16 cellular contexts compared by ENCODE assay signal in the genomic region with DNA sequence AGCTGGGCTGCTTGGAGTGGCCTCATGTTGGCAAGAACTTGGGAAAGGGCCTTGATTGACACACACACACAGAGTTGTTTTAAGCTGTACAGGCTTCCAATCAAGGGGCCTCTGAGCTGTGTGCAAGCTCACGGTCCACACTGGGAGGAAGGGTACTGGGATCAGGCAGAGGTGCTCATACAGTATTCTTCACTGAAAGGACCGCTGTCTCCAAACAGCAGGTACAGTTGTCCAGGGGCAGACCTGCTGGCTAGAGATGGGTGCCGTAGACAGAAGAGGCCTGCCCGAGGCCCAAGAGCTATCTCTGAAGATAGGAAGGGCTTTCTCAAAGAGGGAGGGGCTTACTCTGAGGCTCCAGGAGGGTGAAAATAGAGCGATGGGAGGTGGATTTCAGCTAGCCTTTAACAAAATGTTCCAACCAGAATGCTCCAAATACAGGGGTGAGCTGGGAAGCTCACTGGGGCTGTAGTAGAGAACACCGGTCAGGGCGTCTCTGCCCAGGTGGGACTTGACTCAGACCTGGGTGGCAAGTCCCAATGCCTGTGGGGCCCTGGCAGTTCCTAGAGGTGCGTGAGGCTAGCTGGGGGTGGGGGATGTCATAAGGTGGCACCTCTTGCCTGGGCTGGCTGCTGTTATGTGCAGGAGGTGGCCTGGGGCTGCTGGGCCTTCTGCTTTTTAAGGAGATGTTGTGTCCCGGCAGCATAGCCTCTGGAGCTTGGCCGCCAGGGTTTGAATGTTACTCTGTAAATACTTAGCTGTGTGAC. TPM values are rescaled to one million over a fixed set of nuclear protein-coding genes. Genes with fewer than 3 reads are reported as not detected.
DNase-seq lines count a peak whose midpoint lies in the region; ATAC-seq and TF ChIP-seq lines count a peak whose summit lies in the region.
"Had no signal": no experiment of that assay in that cellular context is flagged by ENCODE, and none has a peak within 500 bp of the region (broad histone marks: within the 10 kb centered on the region; RNA-seq: fewer than 3 reads in every experiment).

No MANE protein-coding gene starts in this region.

- no peak overlapping the region for H3K27ac Mint-ChIP-seq in natural killer cell treated with Interleukin-12 subunit alpha and Interleukin-12 subunit beta and Interleukin-15 and Interleukin-18, amount 100 ng/mL, for 72 hours
- H3K27ac Mint-ChIP-seq in natural killer cell (no peak overlapping the region), neural crest cell (ENCODE audit: unreplicated experiment) (peak overlapping the region; percentile 27)
- H3K27ac Mint-ChIP-seq: B cell; CD8-positive, alpha-beta T cell; GM23338; HFFc6 had no signal

- H3K27ac ChIP-seq in sigmoid colon: no peak overlapping the region
- H3K27ac ChIP-seq: BLaER1 treated with 17β-estradiol and CSF1 and Interleukin-3, amounts not matched to agents 10 nM and 100 nM had no signal

- peaks cover 0 to 6% (median 0%) of the 10 kb centered on the region in 4 donors for H3K4me1 ChIP-seq in sigmoid colon

- H3K27me3 Mint-ChIP-seq in natural killer cell treated with Interleukin-12 subunit alpha and Interleukin-12 subunit beta and Interleukin-15 and Interleukin-18, amount 100 ng/mL, for 72 hours: peaks cover 14 to 15% of the 10 kb centered on the region in 2 donors
- H3K27me3 Mint-ChIP-seq in natural killer cell (ENCODE audit: low read depth in 2 of 2) (peaks cover 7 to 14% of the 10 kb centered on the region in 2 donors), neural crest cell (ENCODE audit: low read depth) (peaks cover 3% of the 10 kb centered on the region)

- H3K9me3 ChIP-seq in sigmoid colon: peaks cover 0 to 5% (median 2%) of the 10 kb centered on the region in 4 donors

- TF ChIP-seq EP300 in sigmoid colon (IDR thresholded peaks at IDR 0.05): no peak

- no peaks in the 10 kb centered on the region for H3K27me3 ChIP-seq in sigmoid colon

- no peak for ATAC-seq in natural killer cell treated with Interleukin-12 subunit alpha and Interleukin-12 subunit beta and Interleukin-15 and Interleukin-18, amount 100 ng/mL, for 72 hours
- no peak for ATAC-seq in natural killer cell
- ATAC-seq: CD8-positive, alpha-beta T cell; GM23338; HCT116 had no signal

- no peak overlapping the region for H3K4me3 Mint-ChIP-seq in natural killer cell treated with Interleukin-12 subunit alpha and Interleukin-12 subunit beta and Interleukin-15 and Interleukin-18, amount 100 ng/mL, for 72 hours
- H3K4me3 Mint-ChIP-seq in natural killer cell (no peak overlapping the region), neural crest cell (no peak overlapping the region)
- H3K4me3 Mint-ChIP-seq: B cell; CD8-positive, alpha-beta T cell; GM23338; HFFc6 had no signal

- TF ChIP-seq CTCF in natural killer cell (IDR thresholded peaks at IDR 0.05): no peak
- TF ChIP-seq CTCF in neural crest cell (conservative IDR thresholded peaks at IDR 0.05): no peak
- TF ChIP-seq CTCF in sigmoid colon (IDR thresholded peaks at IDR 0.05): no peak

- no peaks in the 10 kb centered on the region for H3K9me3 Mint-ChIP-seq in natural killer cell treated with Interleukin-12 subunit alpha and Interleukin-12 subunit beta and Interleukin-15 and Interleukin-18, amount 100 ng/mL, for 72 hours
- no peaks in the 10 kb centered on the region for H3K9me3 Mint-ChIP-seq in natural killer cell
- H3K9me3 Mint-ChIP-seq in neural crest cell: peaks cover 7% of the 10 kb centered on the region
- H3K9me3 Mint-ChIP-seq: HFFc6 had no signal

- H3K36me3 Mint-ChIP-seq in natural killer cell treated with Interleukin-12 subunit alpha and Interleukin-12 subunit beta and Interleukin-15 and Interleukin-18, amount 100 ng/mL, for 72 hours: peaks cover 6% of the 10 kb centered on the region
- H3K36me3 Mint-ChIP-seq in natural killer cell (no peaks in the 10 kb centered on the region), neural crest cell (ENCODE audit: low read depth) (peaks cover 5% of the 10 kb centered on the region)
- H3K36me3 Mint-ChIP-seq: CD8-positive, alpha-beta T cell had no signal

- intact Hi-C loops in natural killer cell (cut with micrococcal nuclease) (no loop called here), sigmoid colon (cut with DNase I) (no loop called here)

- TF ChIP-seq POLR2A in sigmoid colon (IDR thresholded peaks at IDR 0.05): no peak

- no peaks in the 10 kb centered on the region for H3K36me3 ChIP-seq in sigmoid colon
- H3K36me3 ChIP-seq: BLaER1 treated with 17β-estradiol and CSF1 and Interleukin-3, amounts not matched to agents 10 nM and 100 nM had no signal

- DNase-seq in natural killer cell treated with Interleukin-12 subunit alpha and Interleukin-12 subunit beta and Interleukin-15 and Interleukin-18, amount 100 ng/mL, for 72 hours (ENCODE audit: low spot score): peak; percentile 34
- DNase-seq in natural killer cell (no peak), neural crest cell (ENCODE audit: low read depth, low spot score) (no peak), sigmoid colon (peak; percentile 56), NCI-H82 treated with DMSO at 0.1 percent for 48 hours (lab: John Stamatoyannopoulos, UW; ENCODE audit: unreplicated experiment) (no peak), NOMO-1 treated with DMSO at 0.1 percent for 48 hours (lab: John Stamatoyannopoulos, UW; ENCODE audit: unreplicated experiment) (no peak)
- DNase-seq: Calu3; CD8-positive, alpha-beta T cell; DMS79 treated with DMSO at 0.1 percent for 48 hours; GF-D8; H7; HFFc6 had no signal

- 84 to 90% methylated on average over 10 of the region's 10 CpGs for WGBS in sigmoid colon, 2 donors

- H3K4me1 Mint-ChIP-seq in natural killer cell treated with Interleukin-12 subunit alpha and Interleukin-12 subunit beta and Interleukin-15 and Interleukin-18, amount 100 ng/mL, for 72 hours (ENCODE audit: low read depth in 2 of 2): no peaks in the 10 kb centered on the region
- no peaks in the 10 kb centered on the region for H3K4me1 Mint-ChIP-seq in natural killer cell
- peaks cover 18% of the 10 kb centered on the region for H3K4me1 Mint-ChIP-seq in neural crest cell
- H3K4me1 Mint-ChIP-seq: B cell, GM23338 had no signal

- H3K4me3 ChIP-seq in sigmoid colon: no peak overlapping the region
- H3K4me3 ChIP-seq: BLaER1 treated with 17β-estradiol and CSF1 and Interleukin-3, amounts not matched to agents 10 nM and 100 nM; GM23338 had no signal

RNA-seq across cellular contexts. Expression of a gene that starts 42.7 kb away (rescaled TPM):
- under 1 TPM in 1 of 2 donors, not detected in 1; 0.11 TPM for total RNA-seq in natural killer cell treated with Interleukin-12 subunit alpha and Interleukin-12 subunit beta and Interleukin-15 and Interleukin-18, amount 100 ng/mL, for 72 hours
- total RNA-seq in natural killer cell: not detected
- 0.16 and 0.55 TPM in 2 replicates for total RNA-seq in neural crest cell
- 1 to 10 TPM in 1 of 4 donors, under 1 TPM in 2, not detected in 1; 0.14 to 1.2 (median 0.55) TPM for total RNA-seq in sigmoid colon
- under 1 TPM; 0.46 to 0.76 (median 0.60) TPM for polyA plus RNA-seq in sigmoid colon
- total RNA-seq: CD8-positive, alpha-beta T cell had no signal

Comparison
In these comparisons a context has a peak if more than half of its experiments do, and no peak if none do; other contexts are left out.
1. DNase-seq: peak in natural killer cell treated with Interleukin-12 subunit alpha and Interleukin-12 subunit beta and Interleukin-15 and Interleukin-18, amount 100 ng/mL, for 72 hours (single experiment) and sigmoid colon (single experiment); none in natural killer cell (single experiment), neural crest cell (single experiment), NCI-H82 treated with DMSO at 0.1 percent for 48 hours (single experiment) and NOMO-1 treated with DMSO at 0.1 percent for 48 hours (single experiment).